15 cellular contexts compared by ENCODE assay signal in genomic region chr2:53880756-53881155, GRCh38. TPM values are rescaled to one million over a fixed set of nuclear protein-coding genes. Genes with fewer than 3 reads are reported as not detected.
DNase-seq lines count a peak whose midpoint lies in the region; ATAC-seq and TF ChIP-seq lines count a peak whose summit lies in the region.
"Had no signal": no experiment of that assay in that cellular context is flagged by ENCODE, and none has a peak within 500 bp of the region (broad histone marks: within the 10 kb centered on the region; RNA-seq: fewer than 3 reads in every experiment).

No MANE protein-coding gene starts in this region.

- intact Hi-C loops in left cardiac atrium (cut with DNase I): loop anchor here in 1 of 2 donors (10.0 kb wide), 1 partner anchor 54 kb away; no protein-coding TSS in a partner anchor

- no peaks in the 10 kb centered on the region for H3K27me3 Mint-ChIP-seq in activated T-cell treated with anti-CD3 and anti-CD28 coated beads, Interleukin-2, amount 50 U/mL, for 24 hours
- H3K27me3 Mint-ChIP-seq in activated T-helper 17 cell treated with anti-CD3 and anti-CD28 coated beads, Interleukin-2, amount 50 U/mL, for 72 hours: no peaks in the 10 kb centered on the region
- no peaks in the 10 kb centered on the region for H3K27me3 Mint-ChIP-seq in T-helper 2 cell treated with Interferon-gamma antibody and Interleukin-4, amounts not matched to agents 5 μg/mL and 100 μg/mL, for 36 hours (ENCODE audit: low read depth)

- no peak for TF ChIP-seq CTCF in fibroblast of pulmonary artery (IDR thresholded peaks at IDR 0.05; ENCODE audit: low read length, missing control alignments)

- peaks cover 28% of the 10 kb centered on the region for H3K4me1 Mint-ChIP-seq in activated T-cell treated with anti-CD3 and anti-CD28 coated beads, Interleukin-2, amount 50 U/mL, for 24 hours (ENCODE audit: low read depth)
- peaks cover 5% of the 10 kb centered on the region for H3K4me1 Mint-ChIP-seq in activated T-helper 17 cell treated with anti-CD3 and anti-CD28 coated beads, Interleukin-2, amount 50 U/mL, for 72 hours
- peaks cover 19% of the 10 kb centered on the region for H3K4me1 Mint-ChIP-seq in stimulated activated effector memory CD8-positive, alpha-beta T cell treated with anti-CD3 and anti-CD28 coated beads, Interleukin-12 subunit alpha, Interleukin-12 subunit beta, amount 100 ng/mL, for 72 hours
- H3K4me1 Mint-ChIP-seq in T-helper 2 cell treated with Interferon-gamma antibody and Interleukin-4, amounts not matched to agents 5 μg/mL and 100 μg/mL, for 36 hours (ENCODE audit: low read depth): peaks cover 10% of the 10 kb centered on the region

- H3K36me3 Mint-ChIP-seq in activated T-cell treated with anti-CD3 and anti-CD28 coated beads, Interleukin-2, amount 50 U/mL, for 24 hours (ENCODE audit: low read depth): peaks cover 82% of the 10 kb centered on the region
- H3K36me3 Mint-ChIP-seq in activated T-helper 17 cell treated with anti-CD3 and anti-CD28 coated beads, Interleukin-2, amount 50 U/mL, for 72 hours (ENCODE audit: low read depth): peaks cover 83% of the 10 kb centered on the region
- H3K36me3 Mint-ChIP-seq in stimulated activated effector memory CD8-positive, alpha-beta T cell treated with anti-CD3 and anti-CD28 coated beads, Interleukin-12 subunit alpha, Interleukin-12 subunit beta, amount 100 ng/mL, for 72 hours: peaks cover 91% of the 10 kb centered on the region
- peaks cover 58% of the 10 kb centered on the region for H3K36me3 Mint-ChIP-seq in T-helper 2 cell treated with Interferon-gamma antibody and Interleukin-4, amounts not matched to agents 5 μg/mL and 100 μg/mL, for 36 hours (ENCODE audit: low read depth)

- DNase-seq in activated T-cell treated with anti-CD3 and anti-CD28 coated beads, Interleukin-2, amount 50 U/mL, for 24 hours: no peak
- DNase-seq in activated T-cell treated with anti-CD3 and anti-CD28 coated beads, Interleukin-2, amount 50 U/mL, for 1 hour: no peak
- DNase-seq in fibroblast of pulmonary artery (ENCODE audit: low read depth) (peak; percentile 55), left cardiac atrium (no peak), epidermal melanocyte (ENCODE audit: insufficient read length, low spot score) (no peak)
- DNase-seq in stimulated activated effector memory CD8-positive, alpha-beta T cell treated with anti-CD3 and anti-CD28 coated beads, Interleukin-12 subunit alpha, Interleukin-12 subunit beta, amount 100 ng/mL, for 72 hours (ENCODE audit: low spot score in 2 of 2): no peak
- no peak for DNase-seq in T-helper 2 cell treated with Interferon-gamma antibody and Interleukin-4, amounts not matched to agents 5 μg/mL and 100 μg/mL, for 36 hours (ENCODE audit: low spot score)
- DNase-seq: activated CD4-positive, alpha-beta T cell treated with anti-CD3 and anti-CD28 coated beads for 4 hours; brain microvascular endothelial cell; hypothalamus; lower lobe of right lung; NCI-H1436; T-helper 1 cell had no signal

- peak; percentile 50 for ATAC-seq in activated T-helper 17 cell treated with anti-CD3 and anti-CD28 coated beads, Interleukin-2, amount 50 U/mL, for 72 hours (replicated peaks)
- peak; percentile 64 for ATAC-seq in stimulated activated effector memory CD8-positive, alpha-beta T cell treated with anti-CD3 and anti-CD28 coated beads, Interleukin-12 subunit alpha, Interleukin-12 subunit beta, amount 100 ng/mL, for 72 hours
- no peak for ATAC-seq in left cardiac atrium
- ATAC-seq: lower lobe of right lung had no signal

- no peaks in the 10 kb centered on the region for H3K9me3 Mint-ChIP-seq in activated T-cell treated with anti-CD3 and anti-CD28 coated beads, Interleukin-2, amount 50 U/mL, for 24 hours
- H3K9me3 Mint-ChIP-seq in activated T-helper 17 cell treated with anti-CD3 and anti-CD28 coated beads, Interleukin-2, amount 50 U/mL, for 72 hours: no peaks in the 10 kb centered on the region
- no peaks in the 10 kb centered on the region for H3K9me3 Mint-ChIP-seq in stimulated activated effector memory CD8-positive, alpha-beta T cell treated with anti-CD3 and anti-CD28 coated beads, Interleukin-12 subunit alpha, Interleukin-12 subunit beta, amount 100 ng/mL, for 72 hours
- H3K9me3 Mint-ChIP-seq in T-helper 2 cell treated with Interferon-gamma antibody and Interleukin-4, amounts not matched to agents 5 μg/mL and 100 μg/mL, for 36 hours: no peaks in the 10 kb centered on the region

- H3K27ac Mint-ChIP-seq in activated T-cell treated with anti-CD3 and anti-CD28 coated beads, Interleukin-2, amount 50 U/mL, for 24 hours: peak overlapping the region; percentile 74
- peak overlapping the region; percentile 36 for H3K27ac Mint-ChIP-seq in activated T-helper 17 cell treated with anti-CD3 and anti-CD28 coated beads, Interleukin-2, amount 50 U/mL, for 72 hours
- peak overlapping the region; percentile 37 for H3K27ac Mint-ChIP-seq in stimulated activated effector memory CD8-positive, alpha-beta T cell treated with anti-CD3 and anti-CD28 coated beads, Interleukin-12 subunit alpha, Interleukin-12 subunit beta, amount 100 ng/mL, for 72 hours
- H3K27ac Mint-ChIP-seq in T-helper 2 cell treated with Interferon-gamma antibody and Interleukin-4, amounts not matched to agents 5 μg/mL and 100 μg/mL, for 36 hours: no peak overlapping the region

- H3K4me3 Mint-ChIP-seq in activated T-cell treated with anti-CD3 and anti-CD28 coated beads, Interleukin-2, amount 50 U/mL, for 24 hours: no peak overlapping the region
- no peak overlapping the region for H3K4me3 Mint-ChIP-seq in activated T-helper 17 cell treated with anti-CD3 and anti-CD28 coated beads, Interleukin-2, amount 50 U/mL, for 72 hours
- no peak overlapping the region for H3K4me3 Mint-ChIP-seq in stimulated activated effector memory CD8-positive, alpha-beta T cell treated with anti-CD3 and anti-CD28 coated beads, Interleukin-12 subunit alpha, Interleukin-12 subunit beta, amount 100 ng/mL, for 72 hours
- H3K4me3 Mint-ChIP-seq in T-helper 2 cell treated with Interferon-gamma antibody and Interleukin-4, amounts not matched to agents 5 μg/mL and 100 μg/mL, for 36 hours: no peak overlapping the region

- H3K4me3 ChIP-seq in fibroblast of pulmonary artery (replicated peaks; ENCODE audit: low read depth, low read length): no peak overlapping the region
- H3K4me3 ChIP-seq: lower lobe of right lung, skin epidermis had no signal

RNA-seq across cellular contexts. Expression of gene GPR75, which starts 21.0 kb away (rescaled TPM):
- total RNA-seq in activated T-helper 17 cell treated with anti-CD3 and anti-CD28 coated beads, Interleukin-2, amount 50 U/mL, for 72 hours: 1 to 10 TPM; 1.1 to 3.2 TPM
- total RNA-seq in left cardiac atrium: 1 to 10 TPM; 1.3 to 1.6 TPM

Comparison
In these comparisons a context has a peak if more than half of its experiments do, and no peak if none do; other contexts are left out.
1. ATAC-seq: peak in activated T-helper 17 cell treated with anti-CD3 and anti-CD28 coated beads, Interleukin-2, amount 50 U/mL, for 72 hours (single experiment) and stimulated activated effector memory CD8-positive, alpha-beta T cell treated with anti-CD3 and anti-CD28 coated beads, Interleukin-12 subunit alpha, Interleukin-12 subunit beta, amount 100 ng/mL, for 72 hours (single experiment); none in left cardiac atrium (0 of 2).